ENCODE assay signal across 19 cellular contexts in genomic region chr19:5288347-5288739, GRCh38. TPM values are rescaled to one million over a fixed set of nuclear protein-coding genes. Genes with fewer than 3 reads are reported as not detected.
DNase-seq lines count a peak whose midpoint lies in the region; ATAC-seq and TF ChIP-seq lines count a peak whose summit lies in the region.
"Had no signal": no experiment of that assay in that cellular context is flagged by ENCODE, and none has a peak within 500 bp of the region (broad histone marks: within the 10 kb centered on the region; RNA-seq: fewer than 3 reads in every experiment).

No MANE protein-coding gene starts in this region.

- 47% methylated on average over 4 of the region's 4 CpGs for WGBS in right cardiac atrium

- H3K27me3 Mint-ChIP-seq in brain = no peaks in the 10 kb centered on the region
- H3K27me3 Mint-ChIP-seq in stimulated activated memory B cell treated with anti-CD40 and anti-IgM and Interleukin-4, amounts not matched to agents 10 μg/mL and 1 μg/mL and 100 μg/mL, for 72 hours = peaks cover 73% of the 10 kb centered on the region
- peaks cover 3% of the 10 kb centered on the region for H3K27me3 Mint-ChIP-seq in nephron progenitor cell (ENCODE audit: low read depth, poor library complexity)
- H3K27me3 Mint-ChIP-seq in activated naive CD8-positive, alpha-beta T cell treated with anti-CD3 and anti-CD28 coated beads, Interleukin-2, amount 50 U/mL, for 24 hours = peaks cover 11% of the 10 kb centered on the region

- H3K4me1 Mint-ChIP-seq in brain (peaks cover 51% of the 10 kb centered on the region), nephron progenitor cell (peaks cover 50% of the 10 kb centered on the region)
- H3K4me1 Mint-ChIP-seq in stimulated activated memory B cell treated with anti-CD40 and anti-IgM and Interleukin-4, amounts not matched to agents 10 μg/mL and 1 μg/mL and 100 μg/mL, for 72 hours = peaks cover 33% of the 10 kb centered on the region
- peaks cover 25% of the 10 kb centered on the region for H3K4me1 Mint-ChIP-seq in activated naive CD8-positive, alpha-beta T cell treated with anti-CD3 and anti-CD28 coated beads, Interleukin-2, amount 50 U/mL, for 24 hours
- H3K4me1 Mint-ChIP-seq: activated naive CD4-positive, alpha-beta T cell treated with anti-CD3 and anti-CD28 coated beads, Interleukin-2, amount 10 ng/mL, durations not matched to agents 7 days and 5 days had no signal

- H3K27me3 ChIP-seq in right cardiac atrium (ENCODE audit: control insufficient read depth, insufficient read depth) = no peaks in the 10 kb centered on the region
- H3K27me3 ChIP-seq: brain microvascular endothelial cell, SJSA1 had no signal

- no peak overlapping the region for H3K4me3 ChIP-seq in right cardiac atrium (ENCODE audit: low read length)
- H3K4me3 ChIP-seq: SJSA1 had no signal

- DNase-seq in GM03348 (ENCODE audit: low spot score) (peak; percentile 71), right cardiac atrium (peak; percentile 50 to 76 (median 75)), NCI-H2196 treated with DMSO at 0.1 percent for 48 hours (lab: John Stamatoyannopoulos, UW; ENCODE audit: unreplicated experiment) (no peak), nephron progenitor cell (no peak)
- DNase-seq in activated CD4-positive, alpha-beta T cell treated with anti-CD3 and anti-CD28 coated beads for 1 hour = no peak
- DNase-seq in activated naive CD8-positive, alpha-beta T cell treated with anti-CD3 and anti-CD28 coated beads, Interleukin-2, amount 50 U/mL, for 24 hours = no peak
- DNase-seq: activated CD8-positive, alpha-beta memory T cell treated with anti-CD3 and anti-CD28 coated beads, Interleukin-2, amount 50 U/mL, for 4 hours; activated naive CD4-positive, alpha-beta T cell treated with anti-CD3 and anti-CD28 coated beads, Interleukin-2, amount 10 ng/mL, durations not matched to agents 7 days and 5 days; AML-193; brain microvascular endothelial cell; left cardiac atrium; NCI-H2029 treated with DMSO at 0.1 percent for 48 hours; NCI-H524; stimulated activated CD4-positive, alpha-beta T cell treated with anti-CD3 and anti-CD28 coated beads, Interleukin-15, amount 100 ng/mL, for 24 hours; T1000 had no signal

- H3K36me3 Mint-ChIP-seq in brain (peaks cover 36% of the 10 kb centered on the region), nephron progenitor cell (ENCODE audit: low read depth) (peaks cover 35% of the 10 kb centered on the region)
- no peaks in the 10 kb centered on the region for H3K36me3 Mint-ChIP-seq in stimulated activated memory B cell treated with anti-CD40 and anti-IgM and Interleukin-4, amounts not matched to agents 10 μg/mL and 1 μg/mL and 100 μg/mL, for 72 hours
- H3K36me3 Mint-ChIP-seq in activated naive CD8-positive, alpha-beta T cell treated with anti-CD3 and anti-CD28 coated beads, Interleukin-2, amount 50 U/mL, for 24 hours (ENCODE audit: low read depth) = no peaks in the 10 kb centered on the region
- H3K36me3 Mint-ChIP-seq: activated naive CD4-positive, alpha-beta T cell treated with anti-CD3 and anti-CD28 coated beads, Interleukin-2, amount 10 ng/mL, durations not matched to agents 7 days and 5 days had no signal

- H3K9me3 ChIP-seq in right cardiac atrium (ENCODE audit: control insufficient read depth, low read length) = no peaks in the 10 kb centered on the region
- H3K9me3 ChIP-seq: SJSA1 had no signal

- H3K9me3 Mint-ChIP-seq in brain (no peaks in the 10 kb centered on the region), nephron progenitor cell (no peaks in the 10 kb centered on the region)
- H3K9me3 Mint-ChIP-seq in stimulated activated memory B cell treated with anti-CD40 and anti-IgM and Interleukin-4, amounts not matched to agents 10 μg/mL and 1 μg/mL and 100 μg/mL, for 72 hours = peaks cover 10% of the 10 kb centered on the region
- no peaks in the 10 kb centered on the region for H3K9me3 Mint-ChIP-seq in activated naive CD8-positive, alpha-beta T cell treated with anti-CD3 and anti-CD28 coated beads, Interleukin-2, amount 50 U/mL, for 24 hours
- H3K9me3 Mint-ChIP-seq: activated naive CD4-positive, alpha-beta T cell treated with anti-CD3 and anti-CD28 coated beads, Interleukin-2, amount 10 ng/mL, durations not matched to agents 7 days and 5 days had no signal

- peak overlapping the region in 2 of 5 experiments; percentile 10 to 24 for H3K4me3 Mint-ChIP-seq in brain
- no peak overlapping the region for H3K4me3 Mint-ChIP-seq in stimulated activated memory B cell treated with anti-CD40 and anti-IgM and Interleukin-4, amounts not matched to agents 10 μg/mL and 1 μg/mL and 100 μg/mL, for 72 hours
- H3K4me3 Mint-ChIP-seq in nephron progenitor cell = no peak overlapping the region
- H3K4me3 Mint-ChIP-seq in activated naive CD8-positive, alpha-beta T cell treated with anti-CD3 and anti-CD28 coated beads, Interleukin-2, amount 50 U/mL, for 24 hours = no peak overlapping the region
- H3K4me3 Mint-ChIP-seq: activated naive CD4-positive, alpha-beta T cell treated with anti-CD3 and anti-CD28 coated beads, Interleukin-2, amount 10 ng/mL, durations not matched to agents 7 days and 5 days had no signal

- TF ChIP-seq CTCF in brain (conservative IDR thresholded peaks at IDR 0.05) (no peak), nephron progenitor cell (IDR thresholded peaks at IDR 0.05) (no peak)

- no peak overlapping the region for H3K27ac ChIP-seq in right cardiac atrium (ENCODE audit: low read length)
- H3K27ac ChIP-seq: brain microvascular endothelial cell, parathyroid adenoma, SJSA1 had no signal

- peaks cover 2% of the 10 kb centered on the region for H3K4me1 ChIP-seq in right cardiac atrium (ENCODE audit: control insufficient read depth, insufficient read depth, low read length)

- intact Hi-C loops in right cardiac atrium (cut with DNase I) = no loop called here

- peak in 1 of 2 donors; percentile 8 for ATAC-seq in right cardiac atrium
- ATAC-seq in stimulated activated memory B cell treated with anti-CD40 and anti-IgM and Interleukin-4, amounts not matched to agents 10 μg/mL and 1 μg/mL and 100 μg/mL, for 72 hours = no peak
- no peak for ATAC-seq in activated naive CD8-positive, alpha-beta T cell treated with anti-CD3 and anti-CD28 coated beads, Interleukin-2, amount 50 U/mL, for 24 hours

- H3K27ac Mint-ChIP-seq in brain = peak overlapping the region; percentile 1 to 82 (median 53)
- peak overlapping the region; percentile 45 for H3K27ac Mint-ChIP-seq in stimulated activated memory B cell treated with anti-CD40 and anti-IgM and Interleukin-4, amounts not matched to agents 10 μg/mL and 1 μg/mL and 100 μg/mL, for 72 hours
- no peak overlapping the region for H3K27ac Mint-ChIP-seq in nephron progenitor cell
- no peak overlapping the region for H3K27ac Mint-ChIP-seq in activated naive CD8-positive, alpha-beta T cell treated with anti-CD3 and anti-CD28 coated beads, Interleukin-2, amount 50 U/mL, for 24 hours
- H3K27ac Mint-ChIP-seq: activated naive CD4-positive, alpha-beta T cell treated with anti-CD3 and anti-CD28 coated beads, Interleukin-2, amount 10 ng/mL, durations not matched to agents 7 days and 5 days had no signal

RNA-seq across cellular contexts. Expression of gene PTPRS, which starts 52.3 kb away (rescaled TPM):
- polyA plus RNA-seq in brain (ENCODE audit: insufficient read depth, low read depth, low replicate concordance) (52.5 TPM), right cardiac atrium (31.9 TPM)
- 100 to 1,000 TPM; 122 to 153 (median 126) TPM for total RNA-seq in right cardiac atrium

Comparison
In these comparisons a context has a peak if more than half of its experiments do, and no peak if none do; other contexts are left out.
1. DNase-seq: peak in GM03348 (single experiment) and right cardiac atrium (3 of 3); none in activated CD4-positive, alpha-beta T cell treated with anti-CD3 and anti-CD28 coated beads for 1 hour (single experiment), NCI-H2196 treated with DMSO at 0.1 percent for 48 hours (single experiment), nephron progenitor cell (single experiment) and activated naive CD8-positive, alpha-beta T cell treated with anti-CD3 and anti-CD28 coated beads, Interleukin-2, amount 50 U/mL, for 24 hours (single experiment).
2. H3K27ac Mint-ChIP-seq: peak in brain (5 of 5) and stimulated activated memory B cell treated with anti-CD40 and anti-IgM and Interleukin-4, amounts not matched to agents 10 μg/mL and 1 μg/mL and 100 μg/mL, for 72 hours (single experiment); none in nephron progenitor cell (single experiment) and activated naive CD8-positive, alpha-beta T cell treated with anti-CD3 and anti-CD28 coated beads, Interleukin-2, amount 50 U/mL, for 24 hours (single experiment).